16 cellular contexts compared by ENCODE assay signal in genomic region chrX:826026-826425, GRCh38.
DNase-seq lines count a peak whose midpoint lies in the region; ATAC-seq and TF ChIP-seq lines count a peak whose summit lies in the region.
"Had no signal": no experiment of that assay in that cellular context is flagged by ENCODE, and none has a peak within 500 bp of the region (broad histone marks: within the 10 kb centered on the region; RNA-seq: fewer than 3 reads in every experiment).

No MANE protein-coding gene starts in this region.

- TF ChIP-seq CTCF in foreskin fibroblast (IDR thresholded peaks at IDR 0.05; ENCODE audit: low read depth, low read length) = no peak
- TF ChIP-seq CTCF in mucosa of descending colon (IDR thresholded peaks at IDR 0.05) = no peak

- H3K36me3 ChIP-seq in subcutaneous abdominal adipose tissue (ENCODE audit: control insufficient read depth in 5 of 5, insufficient read depth in 5 of 5, low read length in 5 of 5) = no peaks in the 10 kb centered on the region
- H3K36me3 ChIP-seq in mucosa of descending colon (ENCODE audit: low read depth) = no peaks in the 10 kb centered on the region
- H3K36me3 ChIP-seq: esophagus muscularis mucosa, neutrophil had no signal

- H3K4me1 ChIP-seq in subcutaneous abdominal adipose tissue (ENCODE audit: control insufficient read depth in 5 of 5, insufficient read depth in 5 of 5, low read length in 5 of 5) = peaks cover 0 to 9% (median 4%) of the 10 kb centered on the region in 5 donors
- H3K4me1 ChIP-seq in mucosa of descending colon (ENCODE audit: low read depth) = no peaks in the 10 kb centered on the region
- H3K4me1 ChIP-seq: esophagus muscularis mucosa had no signal

- peak overlapping the region; percentile 19 to 20 for H3K4me3 ChIP-seq in foreskin fibroblast (ENCODE audit: low read depth in 1 of 2, low read length in 2 of 2)
- no peak overlapping the region for H3K4me3 ChIP-seq in subcutaneous abdominal adipose tissue (ENCODE audit: low read depth in 1 of 5, low read length in 5 of 5)
- no peak overlapping the region for H3K4me3 ChIP-seq in mucosa of descending colon
- H3K4me3 ChIP-seq: esophagus muscularis mucosa, lung had no signal

- H3K9me3 ChIP-seq in subcutaneous abdominal adipose tissue (ENCODE audit: control insufficient read depth in 5 of 5, low read length in 5 of 5) = peaks cover 0 to 6% (median 0%) of the 10 kb centered on the region in 5 donors
- H3K9me3 ChIP-seq in mucosa of descending colon = peaks cover 11% of the 10 kb centered on the region
- H3K9me3 ChIP-seq: neutrophil had no signal

- ATAC-seq in mucosa of descending colon = no peak
- ATAC-seq: stimulated activated naive CD8-positive, alpha-beta T cell treated with anti-CD3 and anti-CD28 coated beads, Interleukin-15, Interleukin-2, amounts not matched to agents 100 U/mL and 50 U/mL, for 24 hours had no signal

- H3K9ac ChIP-seq in subcutaneous abdominal adipose tissue (ENCODE audit: low read length in 5 of 5) = peak overlapping the region in 2 of 5 donors; percentile 47 to 55

- intact Hi-C loops in mucosa of descending colon (cut with DNase I, micrococcal nuclease) (no loop called here), posterior vena cava (cut with DNase I) (no loop called here)

- H3K27ac ChIP-seq in subcutaneous abdominal adipose tissue (ENCODE audit: low read depth, low read length) = peak overlapping the region; percentile 69
- H3K27ac ChIP-seq: esophagus muscularis mucosa, neutrophil had no signal

- DNase-seq in GM04503 (ENCODE audit: low read depth) (peak; percentile 81), amniotic epithelial cell (ENCODE audit: low read depth) (peak; percentile 54), foreskin fibroblast (peak in 1 of 2 donors; percentile 74), mucosa of descending colon (no peak), posterior vena cava (ENCODE audit: low spot score) (no peak)
- no peak for DNase-seq in stimulated activated CD4-positive, alpha-beta T cell treated with anti-CD3 and anti-CD28 coated beads, Interleukin-4, amount 100 ng/mL, for 4 hours
- DNase-seq: activated CD4-positive, alpha-beta T cell treated with anti-CD3 and anti-CD28 coated beads, Interleukin-2, amount 10 ng/mL, durations not matched to agents 7 days and 5 days; activated T-cell treated with anti-CD3 and anti-CD28 coated beads, Interleukin-2, amount 50 U/mL, for 1 hour; NCI-H2081; NCI-H774; stimulated activated naive CD8-positive, alpha-beta T cell treated with anti-CD3 and anti-CD28 coated beads, Interleukin-15, Interleukin-2, amounts not matched to agents 100 U/mL and 50 U/mL, for 24 hours; T-helper 2 cell had no signal

- H3K27me3 ChIP-seq in subcutaneous abdominal adipose tissue (ENCODE audit: control insufficient read depth in 5 of 5, insufficient read depth in 4 of 5, low read length in 5 of 5) = no peaks in the 10 kb centered on the region
- H3K27me3 ChIP-seq: esophagus muscularis mucosa, neutrophil had no signal

Comparison
In these comparisons a context has a peak if more than half of its experiments do, and no peak if none do; other contexts are left out.
1. DNase-seq: peak in GM04503 (single experiment) and amniotic epithelial cell (single experiment); none in mucosa of descending colon (0 of 3), stimulated activated CD4-positive, alpha-beta T cell treated with anti-CD3 and anti-CD28 coated beads, Interleukin-4, amount 100 ng/mL, for 4 hours (0 of 2) and posterior vena cava (single experiment).
2. H3K4me3 ChIP-seq: peak in foreskin fibroblast (2 of 2); none in subcutaneous abdominal adipose tissue (0 of 5) and mucosa of descending colon (single experiment).